ENCODE assay signal across 8 cellular contexts in genomic region chr6:52584203-52584602, GRCh38.
"Had no signal": no experiment of that assay in that cellular context is flagged by ENCODE, and none has a peak within 500 bp of the region (broad histone marks: within the 10 kb centered on the region; RNA-seq: fewer than 3 reads in every experiment).

No MANE protein-coding gene starts in this region.

- H3K4me3 Mint-ChIP-seq: GM23338, H9, HFFc6, IgD-negative memory B cell had no signal

- H2AFZ ChIP-seq: GM23338 had no signal

- H3K27ac ChIP-seq: HL-60, KMS-11 had no signal

- DNase-seq: H9, HCEC 1CT, HFFc6, KBM-7 had no signal

- H3K27ac Mint-ChIP-seq: GM23338, H9, HFFc6, IgD-negative memory B cell had no signal

- H3K4me2 ChIP-seq: GM23338, KMS-11 had no signal

- H3K9ac ChIP-seq: KMS-11 had no signal

- H3K4me3 ChIP-seq: GM23338 had no signal

- H3K9me3 Mint-ChIP-seq: GM23338, H9, HFFc6 had no signal
